ENCODE assay signal across 9 cellular contexts in the genomic region with DNA sequence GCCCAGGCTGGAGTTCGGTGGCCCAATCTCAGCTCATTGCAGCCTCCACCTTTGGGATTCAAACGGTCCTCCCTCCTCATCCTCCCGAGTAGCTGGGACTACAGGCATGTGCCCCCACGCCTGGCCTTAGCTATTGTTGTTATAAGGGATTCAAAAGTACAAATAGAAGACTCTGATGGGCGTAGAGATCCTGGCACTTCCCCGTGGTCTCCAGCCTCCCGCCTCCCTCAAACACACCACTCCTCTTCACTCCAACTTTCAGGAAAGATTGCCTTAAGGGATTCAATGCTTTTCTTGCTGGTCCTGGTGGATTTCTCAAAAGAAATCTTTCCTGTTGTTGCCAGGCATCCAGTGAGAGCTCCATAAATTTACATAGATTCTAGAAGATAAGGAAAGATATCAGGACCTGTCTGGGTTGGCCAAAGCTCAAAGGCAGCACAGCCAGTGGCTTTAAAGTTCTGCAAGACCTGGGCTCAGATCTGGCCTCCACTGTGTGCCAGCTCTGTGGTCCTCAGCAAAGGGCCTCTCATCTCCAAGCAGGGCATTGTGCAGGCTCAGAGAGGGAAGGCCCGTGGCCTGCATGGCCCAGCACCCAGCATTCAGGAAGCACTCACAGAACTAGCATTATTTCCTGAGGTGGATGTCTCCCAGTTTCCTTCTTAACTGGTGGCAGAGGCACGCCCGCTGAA. TPM values are rescaled to one million over a fixed set of nuclear protein-coding genes. Genes with fewer than 3 reads are reported as not detected.
DNase-seq lines count a peak whose midpoint lies in the region; ATAC-seq and TF ChIP-seq lines count a peak whose summit lies in the region.
"Had no signal": no experiment of that assay in that cellular context is flagged by ENCODE, and none has a peak within 500 bp of the region (broad histone marks: within the 10 kb centered on the region; RNA-seq: fewer than 3 reads in every experiment).

No MANE protein-coding gene starts in this region.

- H2BK5ac ChIP-seq in IMR-90 (ENCODE audit: low read depth, low read length, poor library complexity, severe bottlenecking): no peak overlapping the region

- CTCF ChIA-PET in A673 (lab: Charles Lee) (no interaction called here), IMR-90 (lab: Yijun Ruan, JAX) (interaction anchor here (0.6 kb wide), 1 partner anchor 151 kb away, joined by 3 read pairs; no protein-coding TSS in a partner anchor)

- no peak overlapping the region for H2BK20ac ChIP-seq in IMR-90 (ENCODE audit: low read depth, low read length)

- H3K27ac Mint-ChIP-seq in nephron progenitor cell: peak overlapping the region; percentile 6

- H3K4me3 Mint-ChIP-seq in nephron progenitor cell: peak overlapping the region; percentile 82

- H3K36me3 ChIP-seq in A673 (ENCODE audit: insufficient read depth, low read length, poor library complexity, severe bottlenecking) (no peaks in the 10 kb centered on the region), IMR-90 (ENCODE audit: control insufficient read depth, insufficient read depth, low read length) (no peaks in the 10 kb centered on the region), ectodermal cell (ENCODE audit: control insufficient read depth, insufficient read depth, low read length) (no peaks in the 10 kb centered on the region)
- H3K36me3 ChIP-seq: SJCRH30 had no signal

- no peak overlapping the region for H3K14ac ChIP-seq in IMR-90 (replicated peaks; ENCODE audit: low read depth, low read length)

- no peak for ATAC-seq in IMR-90 (ENCODE audit: low read depth)

- H4K8ac ChIP-seq in IMR-90 (ENCODE audit: low read depth in 2 of 2, low read length in 2 of 2): no peak overlapping the region

- TF ChIP-seq CTCF in A673 (conservative IDR thresholded peaks at IDR 0.05; ENCODE audit: low read depth, low read length) (no peak), IMR-90 (conservative IDR thresholded peaks at IDR 0.05; ENCODE audit: low read depth, low read length) (no peak), nephron progenitor cell (IDR thresholded peaks at IDR 0.05) (no peak)

- no peak overlapping the region for H3K56ac ChIP-seq in IMR-90 (ENCODE audit: extremely low read depth, insufficient read depth, low read length)

- H3K4me3 ChIP-seq in A673 (ENCODE audit: low read depth, low read length, poor library complexity, severe bottlenecking) (peak overlapping the region; percentile 55), IMR-90 (ENCODE audit: insufficient read depth, low read depth, low read length) (no peak overlapping the region), ectodermal cell (ENCODE audit: insufficient read depth, low read depth, low read length) (peak overlapping the region; percentile 87)
- H3K4me3 ChIP-seq: SJCRH30 had no signal

- no peak overlapping the region for H3K4me2 ChIP-seq in IMR-90 (ENCODE audit: low read depth, low read length)

- no peak overlapping the region; the same call in 1 of the 2 replicates for H3K23ac ChIP-seq in IMR-90 (ENCODE audit: low read depth, low read length)

- H3K27me3 Mint-ChIP-seq in nephron progenitor cell (ENCODE audit: low read depth, poor library complexity): peaks cover 18% of the 10 kb centered on the region

- no peak overlapping the region for H2BK120ac ChIP-seq in IMR-90 (ENCODE audit: low read depth, low read length)

- H4K91ac ChIP-seq in IMR-90 (ENCODE audit: insufficient read depth, low read depth, low read length): no peak overlapping the region

- no TSS peak for BruUV-seq in A673 (replicated peaks; lab: Mats Ljungman, UMichigan)
- BruUV-seq in IMR-90 (replicated peaks; lab: Mats Ljungman, UMichigan): no TSS peak

- no peak overlapping the region for H2BK15ac ChIP-seq in IMR-90 (ENCODE audit: low read depth, low read length)

- H3K4me1 ChIP-seq in A673 (ENCODE audit: insufficient read depth, low read length, poor library complexity, severe bottlenecking): no peaks in the 10 kb centered on the region
- H3K4me1 ChIP-seq in IMR-90 (ENCODE audit: control insufficient read depth, insufficient read depth, low read length): peaks cover 2% of the 10 kb centered on the region; the same call in 1 of the 2 replicates
- peaks cover 27% of the 10 kb centered on the region for H3K4me1 ChIP-seq in ectodermal cell (ENCODE audit: control insufficient read depth, insufficient read depth, low read length)

- no peak overlapping the region for H2AK9ac ChIP-seq in IMR-90 (replicated peaks; ENCODE audit: low read depth, low read length, poor library complexity)

- H3K27ac ChIP-seq in A673 (ENCODE audit: low read depth, low read length, poor library complexity, severe bottlenecking): no peak overlapping the region
- no peak overlapping the region for H3K27ac ChIP-seq in IMR-90 (ENCODE audit: insufficient read depth, low read length)
- no peak overlapping the region for H3K27ac ChIP-seq in ectodermal cell (ENCODE audit: insufficient read depth, low read depth, low read length, poor library complexity, severe bottlenecking)
- H3K27ac ChIP-seq: SJCRH30 had no signal

- in situ Hi-C loops in IMR-90 (cut with MboI; ENCODE audit: low sequenced_read_pairs): no loop called here

- no peaks in the 10 kb centered on the region for H4K20me1 ChIP-seq in IMR-90 (ENCODE audit: insufficient read depth, low read length)

- H3K27me3 ChIP-seq in A673 (replicated peaks; ENCODE audit: insufficient read depth, low read depth, low read length, poor library complexity) (peaks cover 7% of the 10 kb centered on the region), IMR-90 (ENCODE audit: control insufficient read depth, insufficient read depth, low read length) (peaks cover 54% of the 10 kb centered on the region), ectodermal cell (ENCODE audit: control insufficient read depth, insufficient read depth, low read length, poor library complexity, severe bottlenecking) (no peaks in the 10 kb centered on the region)

- intact Hi-C loops in A673 (cut with micrococcal nuclease; ENCODE audit: unreplicated experiment): no loop called here
- intact Hi-C loops in IMR-90 (cut with micrococcal nuclease): no loop called here

- no peak for DNase-seq in A673 (ENCODE audit: low spot score)
- DNase-seq in IMR-90: no peak
- no peak for DNase-seq in nephron progenitor cell
- DNase-seq in NCI-H146 treated with DMSO at 0.1 percent for 48 hours (lab: John Stamatoyannopoulos, UW; ENCODE audit: unreplicated experiment): no peak
- no peak for DNase-seq in NCI-H2196 treated with DMSO at 0.1 percent for 48 hours (lab: John Stamatoyannopoulos, UW; ENCODE audit: unreplicated experiment)
- DNase-seq in germinal center (ENCODE audit: low spot score): no peak
- no peak for DNase-seq in islet precursor cell
- DNase-seq: SJCRH30 had no signal

- no peaks in the 10 kb centered on the region for H3K79me1 ChIP-seq in IMR-90 (ENCODE audit: low read depth in 1 of 2, low read length in 2 of 2)

- no peaks in the 10 kb centered on the region for H3K9me3 Mint-ChIP-seq in nephron progenitor cell

- 75% methylated on average over 1 of the region's 10 CpGs; no CpG with 5 or more reads in 1 of the 2 experiments for WGBS in IMR-90 (ENCODE audit: extremely low coverage in 2 of 2, insufficient read length in 1 of 2), 2 experiments
- 38 to 40% methylated on average over 9 to 10 of the region's 10 CpGs for WGBS in ectodermal cell, 2 experiments

- no peaks in the 10 kb centered on the region for H3K9me1 ChIP-seq in IMR-90 (ENCODE audit: insufficient read depth, low read length)

- peak overlapping the region; percentile 43 for H2AFZ ChIP-seq in IMR-90 (replicated peaks; ENCODE audit: low read length, poor library complexity)

- H3K4me1 Mint-ChIP-seq in nephron progenitor cell: peaks cover 45% of the 10 kb centered on the region

- H2AK5ac ChIP-seq in IMR-90 (ENCODE audit: low read depth, low read length): no peak overlapping the region

- POLR2A ChIA-PET in A673 (lab: Charles Lee; ENCODE audit: low non-redundant PET): no interaction called here
- POLR2A ChIA-PET in IMR-90 (lab: Charles Lee; ENCODE audit: unreplicated experiment): no interaction called here

- H3K18ac ChIP-seq in IMR-90 (ENCODE audit: low read depth, low read length): no peak overlapping the region

- H4K5ac ChIP-seq in IMR-90 (ENCODE audit: low read depth, low read length): no peak overlapping the region

- no peak for TF ChIP-seq RAD21 in IMR-90 (IDR thresholded peaks at IDR 0.05; ENCODE audit: low read length)

- H3K9me3 ChIP-seq in A673 (ENCODE audit: low read depth, low read length, poor library complexity, severe bottlenecking) (no peaks in the 10 kb centered on the region), IMR-90 (ENCODE audit: control insufficient read depth, insufficient read depth, low read length) (0 out of 2 replicates have a peak, but pooled peaks cover 2% of the 10 kb centered on the region), ectodermal cell (ENCODE audit: control insufficient read depth, low read length) (no peaks in the 10 kb centered on the region)
- H3K9me3 ChIP-seq: SJCRH30 had no signal

- no peaks in the 10 kb centered on the region for H3K36me3 Mint-ChIP-seq in nephron progenitor cell (ENCODE audit: low read depth)

- no peak overlapping the region for H3K9ac ChIP-seq in IMR-90 (ENCODE audit: low read depth, low read length)

- no peak for TF ChIP-seq POLR2A in IMR-90 (IDR thresholded peaks at IDR 0.05; ENCODE audit: low read depth, low read length)

- H3K4ac ChIP-seq in IMR-90 (ENCODE audit: low read depth, low read length): no peak overlapping the region

- dilution Hi-C loops in IMR-90 (cut with HindIII; ENCODE audit: low sequenced_read_pairs, unreplicated experiment): no loop called here

TF ChIP-seq in IMR-90, 13 proteins besides CTCF, POLR2A, EP300 and RAD21 (continues in another document):
- no peak for TF ChIP-seq CEBPB (IDR thresholded peaks at IDR 0.05; ENCODE audit: low read depth, low read length)
- TF ChIP-seq MAZ (IDR thresholded peaks at IDR 0.05; ENCODE audit: borderline replicate concordance, low read depth, low read length): no peak
- no peak for TF ChIP-seq NFE2L2 (IDR thresholded peaks at IDR 0.05; ENCODE audit: low read depth, low read length)
- TF ChIP-seq BHLHE40 (IDR thresholded peaks at IDR 0.05; ENCODE audit: low read depth, low read length): no peak

RNA-seq across cellular contexts. Expression of a gene that starts 1.1 kb away (rescaled TPM):
- total RNA-seq in A673 (2021) (5.6 and 6.5 TPM in 2 replicates), IMR-90 (2012; rRNA removed) (0.18 and 0.28 TPM in 2 replicates)
- 0.09 and 0.19 TPM in 2 replicates for polyA plus RNA-seq in IMR-90 (2012; rRNA removed)
- 0.06 and 0.08 TPM in 2 replicates for polyA plus RNA-seq in IMR-90 (2012; cell fraction: cytosol; rRNA removed)
- 0.14 and 0.18 TPM in 2 replicates for polyA plus RNA-seq in IMR-90 (2012; cell fraction: nucleus; rRNA removed; ENCODE audit: low replicate concordance)
- 141 TPM for polyA plus RNA-seq in ectodermal cell (2013, experiment 1 of 4)
- polyA plus RNA-seq in ectodermal cell (2013, experiment 2 of 4): 135 TPM
- polyA plus RNA-seq in ectodermal cell (2013, experiment 3 of 4): 89.6 TPM
- polyA plus RNA-seq in ectodermal cell (2013, experiment 4 of 4): 97.4 TPM

RNA-seq across cellular contexts. Expression of a gene that starts 28.0 kb away (rescaled TPM):
- total RNA-seq in A673 (2021) (59.7 and 64.2 TPM in 2 replicates), IMR-90 (2012; rRNA removed) (6.9 and 7.9 TPM in 2 replicates)
- 13.3 and 13.4 TPM in 2 replicates for polyA plus RNA-seq in IMR-90 (2012; rRNA removed)
- 11.3 and 21.0 TPM in 2 replicates for polyA plus RNA-seq in IMR-90 (2012; cell fraction: cytosol; rRNA removed)
- polyA plus RNA-seq in IMR-90 (2012; cell fraction: nucleus; rRNA removed; ENCODE audit: low replicate concordance): 21.5 and 30.0 TPM in 2 replicates
- 35.8 TPM for polyA plus RNA-seq in ectodermal cell (2013, experiment 1 of 4)
- polyA plus RNA-seq in ectodermal cell (2013, experiment 2 of 4): 44.9 TPM
- polyA plus RNA-seq in ectodermal cell (2013, experiment 3 of 4): 27.5 TPM
- 30.4 TPM for polyA plus RNA-seq in ectodermal cell (2013, experiment 4 of 4)
